23 cellular contexts compared by ENCODE assay signal in genomic region chr7:105323366-105323765, GRCh38.
"Had no signal": no experiment of that assay in that cellular context is flagged by ENCODE, and none has a peak within 500 bp of the region (broad histone marks: within the 10 kb centered on the region; RNA-seq: fewer than 3 reads in every experiment).

No MANE protein-coding gene starts in this region.

- H3K27me3 Mint-ChIP-seq: progenitor cell of endocrine pancreas had no signal

- H3K9me3 ChIP-seq: gastrocnemius medialis, lower lobe of right lung, right atrium auricular region, thoracic aorta, transverse colon, upper lobe of right lung, uterus had no signal

- H3K27me3 ChIP-seq: dorsolateral prefrontal cortex, gastrocnemius medialis, right atrium auricular region, transverse colon, upper lobe of right lung, uterus had no signal

- H3K4me1 ChIP-seq: right atrium auricular region, transverse colon, upper lobe of right lung, uterus had no signal

- H3K4me3 Mint-ChIP-seq: natural killer cell; stimulated activated effector memory CD8-positive, alpha-beta T cell treated with anti-CD3 and anti-CD28 coated beads, Interleukin-12 subunit alpha, Interleukin-12 subunit beta, amount 100 ng/mL, for 72 hours had no signal

- H3K36me3 Mint-ChIP-seq: natural killer cell; stimulated activated effector memory CD8-positive, alpha-beta T cell treated with anti-CD3 and anti-CD28 coated beads, Interleukin-12 subunit alpha, Interleukin-12 subunit beta, amount 100 ng/mL, for 72 hours had no signal

- H3K9me3 Mint-ChIP-seq: natural killer cell; stimulated activated effector memory CD8-positive, alpha-beta T cell treated with anti-CD3 and anti-CD28 coated beads, Interleukin-12 subunit alpha, Interleukin-12 subunit beta, amount 100 ng/mL, for 72 hours had no signal

- ATAC-seq: left ventricle myocardium superior; lower lobe of right lung; natural killer cell; sciatic nerve; stimulated activated effector memory CD8-positive, alpha-beta T cell treated with anti-CD3 and anti-CD28 coated beads, Interleukin-12 subunit alpha, Interleukin-12 subunit beta, amount 100 ng/mL, for 72 hours; stimulated activated naive CD8-positive, alpha-beta T cell treated with anti-CD3 and anti-CD28 coated beads, Interleukin-15, Interleukin-2, amounts not matched to agents 100 U/mL and 50 U/mL, for 24 hours; upper lobe of right lung had no signal

- H2AFZ ChIP-seq: parathyroid adenoma had no signal

- H3K36me3 ChIP-seq: gastrocnemius medialis, lower lobe of right lung, right atrium auricular region, thoracic aorta, transverse colon, upper lobe of right lung, uterus had no signal

- H3K4me2 ChIP-seq: smooth muscle cell had no signal

- H3K27ac ChIP-seq: gastrocnemius medialis, lower lobe of right lung, parathyroid adenoma, right atrium auricular region, thoracic aorta, transverse colon, upper lobe of right lung, uterus had no signal

- H3K4me3 ChIP-seq: dorsolateral prefrontal cortex, gastrocnemius medialis, lower lobe of right lung, right atrium auricular region, smooth muscle cell, thoracic aorta, transverse colon, upper lobe of right lung, uterus had no signal

- DNase-seq: cortex of kidney; dorsolateral prefrontal cortex; effector CD4-positive, alpha-beta T cell; head of caudate nucleus; left ventricle myocardium superior; lower lobe of right lung; natural killer cell; stimulated activated CD4-positive, alpha-beta T cell treated with anti-CD3 and anti-CD28 coated beads, Interleukin-12 subunit alpha, Interleukin-12 subunit beta, amount 100 ng/mL, for 4 hours; stimulated activated CD4-positive, alpha-beta T cell treated with anti-CD3 and anti-CD28 coated beads, Interleukin-1b, Interleukin-23, amount 100 ng/mL, for 48 hours; stimulated activated CD4-positive, alpha-beta T cell treated with anti-CD3 and anti-CD28 coated beads, Interleukin-4, amount 100 ng/mL, for 1 hour; stimulated activated naive CD8-positive, alpha-beta T cell treated with anti-CD3 and anti-CD28 coated beads, Interleukin-15, Interleukin-2, amounts not matched to agents 100 U/mL and 50 U/mL, for 24 hours; substantia nigra; transverse colon; upper lobe of right lung; uterus had no signal

- H3K9ac ChIP-seq: parathyroid adenoma had no signal

- H3K27ac Mint-ChIP-seq: progenitor cell of endocrine pancreas; stimulated activated effector memory CD8-positive, alpha-beta T cell treated with anti-CD3 and anti-CD28 coated beads, Interleukin-12 subunit alpha, Interleukin-12 subunit beta, amount 100 ng/mL, for 72 hours had no signal
